Comparison of ENCODE assay signal across 7 cellular contexts in the genomic region with DNA sequence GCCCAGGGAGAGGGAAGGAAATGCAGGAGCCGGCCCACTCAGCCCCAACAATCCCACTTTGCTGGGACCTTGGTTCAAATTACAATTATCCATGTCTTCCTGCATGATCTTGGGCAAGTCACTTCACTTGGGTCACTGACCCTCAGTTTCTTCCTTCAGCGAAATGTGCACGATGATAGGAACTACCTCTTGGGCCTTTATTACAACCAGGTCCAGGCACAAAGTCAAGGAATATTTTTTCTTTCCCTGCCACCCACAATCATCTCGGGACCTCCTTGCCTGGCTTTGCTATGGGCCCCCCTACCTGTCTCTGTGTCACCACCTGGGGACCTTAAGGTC. TPM values are rescaled to one million over a fixed set of nuclear protein-coding genes. Genes with fewer than 3 reads are reported as not detected.
DNase-seq lines count a peak whose midpoint lies in the region; ATAC-seq and TF ChIP-seq lines count a peak whose summit lies in the region.
"Had no signal": no experiment of that assay in that cellular context is flagged by ENCODE, and none has a peak within 500 bp of the region (broad histone marks: within the 10 kb centered on the region; RNA-seq: fewer than 3 reads in every experiment).

No MANE protein-coding gene starts in this region.

- TF ChIP-seq RAD21 in SK-N-SH (IDR thresholded peaks at IDR 0.05; ENCODE audit: low read length) = no peak

- peak overlapping the region; percentile 47 to 91 for H3K27ac ChIP-seq in SK-N-SH (ENCODE audit: low read depth in 2 of 2, low read length in 1 of 2)
- H3K27ac ChIP-seq: 22Rv1 had no signal

- H3F3A ChIP-seq in SK-N-SH (replicated peaks; ENCODE audit: insufficient read depth) = peaks cover 6% of the 10 kb centered on the region

- peak overlapping the region; percentile 99 for H3K4me2 ChIP-seq in SK-N-SH

- H3K36me3 ChIP-seq in SK-N-SH (replicated peaks in 1 of 2; ENCODE audit: control insufficient read depth in 1 of 2, insufficient read depth in 2 of 2, low read length in 1 of 2) = peaks cover 5 to 14% of the 10 kb centered on the region in 2 experiments

- no peaks in the 10 kb centered on the region for H3K9me3 Mint-ChIP-seq in stimulated activated naive CD8-positive, alpha-beta T cell treated with anti-CD3 and anti-CD28 coated beads, Interleukin-15, amount 100 ng/mL, for 72 hours

- in situ Hi-C loops in GM13977 (cut with MboI; ENCODE audit: low pct_unique_long_range_greater_than_20kb, low sequenced_read_pairs, unreplicated experiment) = no loop called here

- 60% methylated on average over 4 of the region's 4 CpGs for WGBS in SK-N-SH (ENCODE audit: low lambda C conversion rate)

- no peaks in the 10 kb centered on the region for H3K9me2 ChIP-seq in SK-N-SH

- H4K20me1 ChIP-seq in SK-N-SH (ENCODE audit: insufficient read depth) = no peaks in the 10 kb centered on the region; the same call in 1 of the 2 replicates

- no peak for DNase-seq in SK-N-SH
- DNase-seq in fibroblast of pulmonary artery (ENCODE audit: low read depth) = no peak
- no peak for DNase-seq in stimulated activated naive CD8-positive, alpha-beta T cell treated with anti-CD3 and anti-CD28 coated beads, Interleukin-15, amount 100 ng/mL, for 72 hours
- no peak for DNase-seq in NCI-H526 treated with DMSO at 0.1 percent for 48 hours (lab: John Stamatoyannopoulos, UW)
- no peak for DNase-seq in GM13977 (ENCODE audit: low spot score)

- H3K27ac Mint-ChIP-seq in stimulated activated naive CD8-positive, alpha-beta T cell treated with anti-CD3 and anti-CD28 coated beads, Interleukin-15, amount 100 ng/mL, for 72 hours = no peak overlapping the region

- peak overlapping the region; percentile 79 to 89 for H3K4me3 Mint-ChIP-seq in stimulated activated naive CD8-positive, alpha-beta T cell treated with anti-CD3 and anti-CD28 coated beads, Interleukin-15, amount 100 ng/mL, for 72 hours

- no peaks in the 10 kb centered on the region for H3K9me3 ChIP-seq in SK-N-SH

- POLR2A ChIA-PET in SK-N-SH (lab: Yijun Ruan, JAX) = interaction anchor here (0.6 to 3.2 kb wide), 5 partner anchors 8 to 30 kb away, joined by 3 to 46 read pairs (median 5); a partner anchor contains a TSS

- H3K27me3 Mint-ChIP-seq in stimulated activated naive CD8-positive, alpha-beta T cell treated with anti-CD3 and anti-CD28 coated beads, Interleukin-15, amount 100 ng/mL, for 72 hours = peaks cover 24% of the 10 kb centered on the region

- H3K4me1 ChIP-seq in SK-N-SH (ENCODE audit: control insufficient read depth in 1 of 2, insufficient read depth in 2 of 2, low read depth in 1 of 2, low read length in 1 of 2) = peaks cover 7 to 8% of the 10 kb centered on the region in 2 experiments; a peak in 1 of 4 replicates

- H3K4me1 Mint-ChIP-seq in stimulated activated naive CD8-positive, alpha-beta T cell treated with anti-CD3 and anti-CD28 coated beads, Interleukin-15, amount 100 ng/mL, for 72 hours = peaks cover 34% of the 10 kb centered on the region

- peak overlapping the region; percentile 95 for H2AFZ ChIP-seq in SK-N-SH (ENCODE audit: low read depth)

- H3K27me3 ChIP-seq in SK-N-SH (ENCODE audit: insufficient read depth) = no peaks in the 10 kb centered on the region

- peaks cover 10% of the 10 kb centered on the region for H3K79me2 ChIP-seq in SK-N-SH (ENCODE audit: insufficient read depth)

- TF ChIP-seq CTCF in SK-N-SH (IDR thresholded peaks at IDR 0.05) = no peak
- no peak for TF ChIP-seq CTCF in fibroblast of pulmonary artery (IDR thresholded peaks at IDR 0.05; ENCODE audit: low read length, missing control alignments)
- no peak for TF ChIP-seq CTCF in GM13977 (IDR thresholded peaks at IDR 0.05; ENCODE audit: extremely low read depth, insufficient read depth, missing control alignments)

- no peak for TF ChIP-seq EP300 in SK-N-SH (IDR thresholded peaks at IDR 0.05; ENCODE audit: borderline replicate concordance in 1 of 2, low read depth in 1 of 2, low read length in 1 of 2)

- H3K9ac ChIP-seq in SK-N-SH = peak overlapping the region; percentile 84

- CTCF ChIA-PET in SK-N-SH (lab: Yijun Ruan, JAX) = interaction anchor here (1.1 kb wide), 1 partner anchor 22 kb away, joined by 4 read pairs; no protein-coding TSS in a partner anchor

- ATAC-seq in SK-N-SH treated with all-trans-retinoic acid at 6 μM for 48 hours = no peak
- no peak for ATAC-seq in stimulated activated naive CD8-positive, alpha-beta T cell treated with anti-CD3 and anti-CD28 coated beads, Interleukin-15, amount 100 ng/mL, for 72 hours

- peak overlapping the region; percentile 60 to 72 for H3K4me3 ChIP-seq in SK-N-SH (ENCODE audit: low read depth in 2 of 2, low read length in 1 of 2)
- H3K4me3 ChIP-seq in fibroblast of pulmonary artery (replicated peaks; ENCODE audit: low read depth, low read length) = peak overlapping the region; percentile 71

TF ChIP-seq in SK-N-SH, 30 proteins besides CTCF, POLR2A, EP300 and RAD21 (continues in another document):
- TF ChIP-seq FOXM1 (IDR thresholded peaks at IDR 0.05; ENCODE audit: low read depth) (no peak), GABPA (IDR thresholded peaks at IDR 0.05; ENCODE audit: low read depth) (no peak), ELF1 (IDR thresholded peaks at IDR 0.05) (no peak)
- TF ChIP-seq, protein P1, sequence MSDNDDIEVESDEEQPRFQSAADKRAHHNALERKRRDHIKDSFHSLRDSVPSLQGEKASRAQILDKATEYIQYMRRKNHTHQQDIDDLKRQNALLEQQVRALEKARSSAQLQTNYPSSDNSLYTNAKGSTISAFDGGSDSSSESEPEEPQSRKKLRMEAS (IDR thresholded peaks at IDR 0.05; ENCODE audit: low read depth) = no peak
- TF ChIP-seq, protein P2, sequence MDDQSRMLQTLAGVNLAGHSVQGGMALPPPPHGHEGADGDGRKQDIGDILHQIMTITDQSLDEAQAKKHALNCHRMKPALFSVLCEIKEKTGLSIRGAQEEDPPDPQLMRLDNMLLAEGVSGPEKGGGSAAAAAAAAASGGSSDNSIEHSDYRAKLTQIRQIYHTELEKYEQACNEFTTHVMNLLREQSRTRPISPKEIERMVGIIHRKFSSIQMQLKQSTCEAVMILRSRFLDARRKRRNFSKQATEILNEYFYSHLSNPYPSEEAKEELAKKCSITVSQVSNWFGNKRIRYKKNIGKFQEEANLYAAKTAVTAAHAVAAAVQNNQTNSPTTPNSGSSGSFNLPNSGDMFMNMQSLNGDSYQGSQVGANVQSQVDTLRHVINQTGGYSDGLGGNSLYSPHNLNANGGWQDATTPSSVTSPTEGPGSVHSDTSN (IDR thresholded peaks at IDR 0.05) = no peak
- TF ChIP-seq, protein P3, sequence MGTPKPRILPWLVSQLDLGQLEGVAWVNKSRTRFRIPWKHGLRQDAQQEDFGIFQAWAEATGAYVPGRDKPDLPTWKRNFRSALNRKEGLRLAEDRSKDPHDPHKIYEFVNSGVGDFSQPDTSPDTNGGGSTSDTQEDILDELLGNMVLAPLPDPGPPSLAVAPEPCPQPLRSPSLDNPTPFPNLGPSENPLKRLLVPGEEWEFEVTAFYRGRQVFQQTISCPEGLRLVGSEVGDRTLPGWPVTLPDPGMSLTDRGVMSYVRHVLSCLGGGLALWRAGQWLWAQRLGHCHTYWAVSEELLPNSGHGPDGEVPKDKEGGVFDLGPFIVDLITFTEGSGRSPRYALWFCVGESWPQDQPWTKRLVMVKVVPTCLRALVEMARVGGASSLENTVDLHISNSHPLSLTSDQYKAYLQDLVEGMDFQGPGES (IDR thresholded peaks at IDR 0.05; ENCODE audit: low read depth, low read length) = no peak

TF ChIP-seq in SK-N-SH treated with all-trans-retinoic acid at 6 μM for 48 hours, 23 proteins besides CTCF, POLR2A, EP300 and RAD21 (continues in another document):
- TF ChIP-seq ZNF565 (CRISPR knock-in tag; conservative IDR thresholded peaks at IDR 0.05; ENCODE audit: low read depth) (no peak), RARB (CRISPR knock-in tag; IDR thresholded peaks at IDR 0.05) (no peak), ZFP30 (CRISPR knock-in tag; IDR thresholded peaks at IDR 0.05) (no peak), ARNTL (CRISPR knock-in tag; IDR thresholded peaks at IDR 0.05; ENCODE audit: borderline replicate concordance, low read depth) (no peak), SNAI2 (CRISPR knock-in tag; IDR thresholded peaks at IDR 0.05) (no peak), ZC3H10 (CRISPR knock-in tag; IDR thresholded peaks at IDR 0.05) (no peak), OSR1 (CRISPR knock-in tag; IDR thresholded peaks at IDR 0.05) (no peak)
- TF ChIP-seq, protein P4, sequence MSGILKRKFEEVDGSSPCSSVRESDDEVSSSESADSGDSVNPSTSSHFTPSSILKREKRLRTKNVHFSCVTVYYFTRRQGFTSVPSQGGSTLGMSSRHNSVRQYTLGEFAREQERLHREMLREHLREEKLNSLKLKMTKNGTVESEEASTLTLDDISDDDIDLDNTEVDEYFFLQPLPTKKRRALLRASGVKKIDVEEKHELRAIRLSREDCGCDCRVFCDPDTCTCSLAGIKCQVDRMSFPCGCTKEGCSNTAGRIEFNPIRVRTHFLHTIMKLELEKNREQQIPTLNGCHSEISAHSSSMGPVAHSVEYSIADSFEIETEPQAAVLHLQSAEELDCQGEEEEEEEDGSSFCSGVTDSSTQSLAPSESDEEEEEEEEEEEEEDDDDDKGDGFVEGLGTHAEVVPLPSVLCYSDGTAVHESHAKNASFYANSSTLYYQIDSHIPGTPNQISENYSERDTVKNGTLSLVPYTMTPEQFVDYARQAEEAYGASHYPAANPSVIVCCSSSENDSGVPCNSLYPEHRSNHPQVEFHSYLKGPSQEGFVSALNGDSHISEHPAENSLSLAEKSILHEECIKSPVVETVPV (CRISPR knock-in tag; IDR thresholded peaks at IDR 0.05) = no peak

RNA-seq across cellular contexts. Expression of a gene that starts 0.4 kb away (rescaled TPM):
- 114 and 154 TPM in 2 replicates for polyA plus RNA-seq in SK-N-SH (2012; rRNA removed)
- polyA plus RNA-seq in SK-N-SH (2012; cell fraction: cytosol; rRNA removed) = 68.2 and 102 TPM in 2 replicates
- 169 and 176 TPM in 2 replicates for polyA plus RNA-seq in SK-N-SH (2012; cell fraction: nucleus; rRNA removed)

RNA-seq across cellular contexts. Expression of a gene that starts 21.2 kb away (rescaled TPM):
- 338 and 363 TPM in 2 replicates for polyA plus RNA-seq in SK-N-SH (2012; rRNA removed)
- 162 and 242 TPM in 2 replicates for polyA plus RNA-seq in SK-N-SH (2012; cell fraction: cytosol; rRNA removed)
- 656 and 683 TPM in 2 replicates for polyA plus RNA-seq in SK-N-SH (2012; cell fraction: nucleus; rRNA removed)

RNA-seq across cellular contexts. Expression of a gene that starts 21.3 kb away (rescaled TPM):
- polyA plus RNA-seq in SK-N-SH (2012; rRNA removed) = 3.5 and 4.7 TPM in 2 replicates
- 1.3 and 1.9 TPM in 2 replicates for polyA plus RNA-seq in SK-N-SH (2012; cell fraction: cytosol; rRNA removed)
- 21.3 and 22.3 TPM in 2 replicates for polyA plus RNA-seq in SK-N-SH (2012; cell fraction: nucleus; rRNA removed)

RNA-seq across cellular contexts. Expression of a gene that starts 22.2 kb away (rescaled TPM):
- polyA plus RNA-seq in SK-N-SH (2012; rRNA removed) = 18.2 and 23.1 TPM in 2 replicates
- polyA plus RNA-seq in SK-N-SH (2012; cell fraction: cytosol; rRNA removed) = 12.0 and 16.5 TPM in 2 replicates
- 30.5 and 34.6 TPM in 2 replicates for polyA plus RNA-seq in SK-N-SH (2012; cell fraction: nucleus; rRNA removed)

RNA-seq across cellular contexts. Expression of a gene that starts 24.9 kb away (rescaled TPM):
- polyA plus RNA-seq in SK-N-SH (2012; rRNA removed) = 1.3 and 2.9 TPM in 2 replicates
- 0.28 and 0.32 TPM in 2 replicates for polyA plus RNA-seq in SK-N-SH (2012; cell fraction: cytosol; rRNA removed)
- polyA plus RNA-seq in SK-N-SH (2012; cell fraction: nucleus; rRNA removed) = 13.5 and 18.1 TPM in 2 replicates
